8 cellular contexts compared by ENCODE assay signal in genomic region chr6:106609699-106610098, GRCh38. TPM values are rescaled to one million over a fixed set of nuclear protein-coding genes. Genes with fewer than 3 reads are reported as not detected.
DNase-seq lines count a peak whose midpoint lies in the region; ATAC-seq and TF ChIP-seq lines count a peak whose summit lies in the region.

No MANE protein-coding gene starts in this region.

- TF ChIP-seq CTCF in DOHH2 (IDR thresholded peaks at IDR 0.05; ENCODE audit: low read depth, low read length, poor library complexity, severe bottlenecking) (peak; percentile 80), SK-N-SH (IDR thresholded peaks at IDR 0.05) (peak; percentile 41), natural killer cell (IDR thresholded peaks at IDR 0.05) (no peak)

- H3K9me3 ChIP-seq in DOHH2 (ENCODE audit: control insufficient read depth, insufficient read depth, low read length) (peaks cover 3% of the 10 kb centered on the region; the same call in 1 of the 2 replicates), SK-N-SH (no peaks in the 10 kb centered on the region)

- peaks cover 49% of the 10 kb centered on the region for H3K4me1 ChIP-seq in DOHH2 (ENCODE audit: control insufficient read depth, low read length)
- H3K4me1 ChIP-seq in SK-N-SH (ENCODE audit: control insufficient read depth in 1 of 2, insufficient read depth in 2 of 2, low read depth in 1 of 2, low read length in 1 of 2), result no peaks in the 10 kb centered on the region

- CTCF ChIA-PET in SK-N-SH (lab: Yijun Ruan, JAX), result interaction anchor here (0.6 to 4.6 kb wide), 19 partner anchors 8 to 382 kb away, joined by 3 to 90 read pairs (median 3); partner anchors contain the start of gene CD24

- H3K27ac ChIP-seq in DOHH2 (ENCODE audit: low read depth, low read length) (no peak overlapping the region), SK-N-SH (ENCODE audit: low read depth in 2 of 2, low read length in 1 of 2) (no peak overlapping the region)

- H3K9me3 Mint-ChIP-seq in natural killer cell, result no peaks in the 10 kb centered on the region

- H3K27me3 ChIP-seq in DOHH2 (ENCODE audit: control insufficient read depth, low read length), result no peaks in the 10 kb centered on the region
- H3K27me3 ChIP-seq in SK-N-SH (ENCODE audit: insufficient read depth), result no peaks in the 10 kb centered on the region

- intact Hi-C loops in natural killer cell (cut with micrococcal nuclease), result loop anchor here (5.0 kb wide), 1 partner anchor 368 kb away; no protein-coding TSS in a partner anchor

- H3K36me3 Mint-ChIP-seq in natural killer cell, result no peaks in the 10 kb centered on the region

- H3F3A ChIP-seq in DOHH2 (ENCODE audit: control insufficient read depth, insufficient read depth), result no peaks in the 10 kb centered on the region
- no peaks in the 10 kb centered on the region for H3F3A ChIP-seq in SK-N-SH (replicated peaks; ENCODE audit: insufficient read depth)

- no peak overlapping the region for H3K4me2 ChIP-seq in DOHH2 (ENCODE audit: low read length)
- H3K4me2 ChIP-seq in SK-N-SH, result no peak overlapping the region

- no peak overlapping the region for H3K4me3 Mint-ChIP-seq in natural killer cell

- H3K79me2 ChIP-seq in DOHH2 (ENCODE audit: control insufficient read depth, low read length), result peaks cover 10% of the 10 kb centered on the region; the same call in 1 of the 2 replicates
- H3K79me2 ChIP-seq in SK-N-SH (ENCODE audit: insufficient read depth), result no peaks in the 10 kb centered on the region

- 83% methylated on average over 6 of the region's 6 CpGs for WGBS in SK-N-SH (ENCODE audit: low lambda C conversion rate)

- peak; percentile 71 for TF ChIP-seq RAD21 in SK-N-SH (IDR thresholded peaks at IDR 0.05; ENCODE audit: low read length)

- H3K27ac Mint-ChIP-seq in natural killer cell, result no peak overlapping the region

- no peaks in the 10 kb centered on the region for H3K27me3 Mint-ChIP-seq in natural killer cell (ENCODE audit: low read depth in 2 of 2)

- TF ChIP-seq EP300 in SK-N-SH (IDR thresholded peaks at IDR 0.05; ENCODE audit: borderline replicate concordance in 1 of 2, low read depth in 1 of 2, low read length in 1 of 2), result no peak

- ATAC-seq in natural killer cell (no peak), GM18519 (IDR thresholded peaks at IDR 0.05; ENCODE audit: low FRiP score, unreplicated experiment) (no peak)

- no peak overlapping the region for H3K4me3 ChIP-seq in DOHH2 (ENCODE audit: low read length)
- H3K4me3 ChIP-seq in SK-N-SH (ENCODE audit: low read depth in 2 of 2, low read length in 1 of 2), result no peak overlapping the region

- H2AFZ ChIP-seq in SK-N-SH (ENCODE audit: low read depth), result no peak overlapping the region

- H4K20me1 ChIP-seq in DOHH2 (ENCODE audit: control insufficient read depth, insufficient read depth, low read depth, low read length), result no peaks in the 10 kb centered on the region
- H4K20me1 ChIP-seq in SK-N-SH (ENCODE audit: insufficient read depth), result no peaks in the 10 kb centered on the region

- DNase-seq in HuH-7 (ENCODE audit: low spot score) (peak; percentile 26), SK-N-SH (peak; percentile 39), iris pigment epithelial cell (ENCODE audit: low read depth) (peak; percentile 27), natural killer cell (no peak), hypothalamus (lab: John Stamatoyannopoulos, UW) (no peak), activated T-cell treated with anti-CD3 and anti-CD28 coated beads for 4 hours (no peak)

- no peak overlapping the region for H3K9ac ChIP-seq in SK-N-SH

- peaks cover 5% of the 10 kb centered on the region in 2 donors for H3K4me1 Mint-ChIP-seq in natural killer cell

- H3K9me2 ChIP-seq in DOHH2 (replicated peaks; ENCODE audit: control insufficient read depth, low read length) (no peaks in the 10 kb centered on the region), SK-N-SH (no peaks in the 10 kb centered on the region)

- POLR2A ChIA-PET in SK-N-SH (lab: Yijun Ruan, JAX), result interaction anchor here (0.7 to 1.3 kb wide), 4 partner anchors 363 to 474 kb away, joined by 3 to 6 read pairs (median 3); partner anchors contain the start of gene CD24

- peaks cover 51% of the 10 kb centered on the region for H3K36me3 ChIP-seq in DOHH2 (ENCODE audit: control insufficient read depth, low read length)
- H3K36me3 ChIP-seq in SK-N-SH (replicated peaks in 1 of 2; ENCODE audit: control insufficient read depth in 1 of 2, insufficient read depth in 2 of 2, low read length in 1 of 2), result peaks cover 3 to 4% of the 10 kb centered on the region in 2 experiments

TF ChIP-seq in SK-N-SH, 30 proteins besides CTCF, POLR2A, EP300 and RAD21:
- TF ChIP-seq SMC3 (IDR thresholded peaks at IDR 0.05; ENCODE audit: low read depth, low read length) (peak; percentile 69), PBX3 (IDR thresholded peaks at IDR 0.05) (no peak), SIN3A (IDR thresholded peaks at IDR 0.05; ENCODE audit: borderline replicate concordance, low read depth, low read length) (no peak), ZBTB33 (IDR thresholded peaks at IDR 0.05; ENCODE audit: borderline replicate concordance, low read depth) (no peak), TCF12 (IDR thresholded peaks at IDR 0.05) (no peak), NRF1 (IDR thresholded peaks at IDR 0.05; ENCODE audit: low read depth, low read length) (peak; percentile 10; the same call in 1 of the 2 replicates), EZH2phosphoT487 (IDR thresholded peaks at IDR 0.05; ENCODE audit: borderline replicate concordance, low read depth) (no peak), FOSL2 (IDR thresholded peaks at IDR 0.05; ENCODE audit: borderline replicate concordance, low read depth) (no peak)

RNA-seq across cellular contexts. Expression of gene RTN4IP1, which starts 19.6 kb away (rescaled TPM):
- polyA plus RNA-seq in SK-N-SH (2012; rRNA removed), result 4.3 and 4.9 TPM in 2 replicates
- polyA plus RNA-seq in SK-N-SH (2012; cell fraction: cytosol; rRNA removed), result 5.8 and 6.2 TPM in 2 replicates
- 2.0 and 3.8 TPM in 2 replicates for polyA plus RNA-seq in SK-N-SH (2012; cell fraction: nucleus; rRNA removed)
- 1 to 10 TPM; 2.9 to 5.5 (median 5.0) TPM for total RNA-seq in natural killer cell

RNA-seq across cellular contexts. Expression of gene QRSL1, which starts 19.7 kb away (rescaled TPM):
- 5.7 and 7.6 TPM in 2 replicates for polyA plus RNA-seq in SK-N-SH (2012; rRNA removed)
- polyA plus RNA-seq in SK-N-SH (2012; cell fraction: cytosol; rRNA removed), result 6.6 and 6.8 TPM in 2 replicates
- 4.3 and 8.2 TPM in 2 replicates for polyA plus RNA-seq in SK-N-SH (2012; cell fraction: nucleus; rRNA removed)
- total RNA-seq in natural killer cell, result 1 to 10 TPM; 5.6 to 8.4 (median 6.5) TPM

Comparison
In these comparisons a context has a peak if more than half of its experiments do, and no peak if none do; other contexts are left out.
1. DNase-seq: peak in HuH-7 (single experiment), SK-N-SH (single experiment) and iris pigment epithelial cell (single experiment); none in natural killer cell (single experiment), hypothalamus (0 of 51) and activated T-cell treated with anti-CD3 and anti-CD28 coated beads for 4 hours (single experiment).